In genomic region chr19:2491130-2491801, GRCh38 we compare ENCODE assay signal across 9 cellular contexts. TPM values are rescaled to one million over a fixed set of nuclear protein-coding genes. Genes with fewer than 3 reads are reported as not detected.
A peak's percentile ranks its signal among the peaks of the same experiment; 100 is the strongest.
DNase-seq lines count a peak whose midpoint lies in the region; ATAC-seq, FAIRE-seq and TF ChIP-seq lines count a peak whose summit lies in the region.
"Had no signal": no experiment of that assay in that cellular context is flagged by ENCODE, and none has a peak within 500 bp of the region (broad histone marks: within the 10 kb centered on the region; RNA-seq: fewer than 3 reads in every experiment).

No MANE protein-coding gene starts in this region.

- no peaks in the 10 kb centered on the region for H3K36me3 ChIP-seq in bronchial epithelial cell (ENCODE audit: control insufficient read depth, insufficient read depth, low read length)

- peaks cover 3% of the 10 kb centered on the region for H3K27me3 ChIP-seq in bronchial epithelial cell (ENCODE audit: control insufficient read depth, insufficient read depth, low read length)

- TF ChIP-seq CTCF in bronchial epithelial cell (IDR thresholded peaks at IDR 0.05; ENCODE audit: insufficient read depth, low read length, severe bottlenecking) (no peak), omental fat pad (IDR thresholded peaks at IDR 0.05) (no peak)

- peak; percentile 95 for FAIRE-seq in bronchial epithelial cell (lab: Jason Lieb, UNC)

- peak; percentile 5 for ATAC-seq in omental fat pad (ENCODE audit: low FRiP score)
- ATAC-seq: stimulated activated effector memory CD8-positive, alpha-beta T cell treated with anti-CD3 and anti-CD28 coated beads, Interleukin-12 subunit alpha, Interleukin-12 subunit beta, amount 100 ng/mL, for 72 hours had no signal

- DNase-seq in DMS79 treated with DMSO at 0.1 percent for 48 hours (lab: John Stamatoyannopoulos, UW) (peak; percentile 85), NCI-H2171 treated with DMSO at 0.1 percent for 48 hours (lab: John Stamatoyannopoulos, UW) (peak; percentile 80), bronchial epithelial cell (ENCODE audit: low read depth) (peak; percentile 82), omental fat pad (ENCODE audit: low spot score) (no peak), NCI-H1930 (lab: John Stamatoyannopoulos, UW) (no peak), iPS-NIHi11 (ENCODE audit: low spot score) (no peak), COLO829 (ENCODE audit: low spot score) (no peak), GOT3 (lab: John Stamatoyannopoulos, UW) (no peak)

- no peak overlapping the region for H3K4me3 ChIP-seq in bronchial epithelial cell (ENCODE audit: low read depth, low read length)

RNA-seq across cellular contexts. Expression of gene GADD45B, which starts 15.3 kb away (rescaled TPM):
- total RNA-seq in bronchial epithelial cell (25.8 and 26.1 TPM in 2 replicates), omental fat pad (100 to 1,000 TPM; 120 to 726 (median 425) TPM)

RNA-seq across cellular contexts. Expression of gene LMNB2, which starts 34.5 kb away (rescaled TPM):
- total RNA-seq in bronchial epithelial cell: 54.0 and 74.5 TPM in 2 replicates
- 10 to 100 TPM; 14.1 to 37.5 (median 23.0) TPM for total RNA-seq in omental fat pad

Comparison
In these comparisons a context has a peak if more than half of its experiments do, and no peak if none do; other contexts are left out.
1. DNase-seq: peak in DMS79 treated with DMSO at 0.1 percent for 48 hours (single experiment), NCI-H2171 treated with DMSO at 0.1 percent for 48 hours (single experiment) and bronchial epithelial cell (single experiment); none in omental fat pad (single experiment), NCI-H1930 (0 of 2), iPS-NIHi11 (single experiment), COLO829 (single experiment) and GOT3 (single experiment).